Comparison of ENCODE assay signal across 7 cellular contexts in genomic region chr14:23970283-23970659, GRCh38. TPM values are rescaled to one million over a fixed set of nuclear protein-coding genes. Genes with fewer than 3 reads are reported as not detected.
DNase-seq lines count a peak whose midpoint lies in the region; ATAC-seq and TF ChIP-seq lines count a peak whose summit lies in the region.
"Not testable (repeated sequence)": the region's sequence is repeated elsewhere in the genome, so short reads cannot be mapped to it uniquely, and the experiment has no call there.

No MANE protein-coding gene starts in this region.

- peak overlapping the region; percentile 87 for H3K4me2 ChIP-seq in hepatocyte

- H3K27ac ChIP-seq in breast epithelium, hepatocyte: not testable (repeated sequence)

- not testable (repeated sequence) for H3K27me3 Mint-ChIP-seq in activated CD8-positive, alpha-beta memory T cell treated with anti-CD3 and anti-CD28 coated beads, Interleukin-2, amount 10 ng/mL, durations not matched to agents 7 days and 5 days; naive B cell; stimulated activated naive CD8-positive, alpha-beta T cell treated with anti-CD3 and anti-CD28 coated beads, Interleukin-15, amount 100 ng/mL, for 72 hours

- H3K4me1 ChIP-seq in breast epithelium; hepatocyte (ENCODE audit: insufficient read depth): not testable (repeated sequence)

- intact Hi-C loops in breast epithelium (cut with DNase I; ENCODE audit: low total_unique reads): not testable (repeated sequence)

- H3K36me3 Mint-ChIP-seq in activated CD8-positive, alpha-beta memory T cell treated with anti-CD3 and anti-CD28 coated beads, Interleukin-2, amount 10 ng/mL, durations not matched to agents 7 days and 5 days; naive B cell: not testable (repeated sequence)

- not testable (repeated sequence) for H3K9me2 ChIP-seq in hepatocyte (replicated peaks; ENCODE audit: insufficient read depth)

- not testable (repeated sequence) for H3K4me3 Mint-ChIP-seq in activated CD8-positive, alpha-beta memory T cell treated with anti-CD3 and anti-CD28 coated beads, Interleukin-2, amount 10 ng/mL, durations not matched to agents 7 days and 5 days
- H3K4me3 Mint-ChIP-seq in naive B cell: peak overlapping the region in 5 of 8 donors; percentile 21 to 56 (median 32)
- peak overlapping the region; percentile 12 to 65 for H3K4me3 Mint-ChIP-seq in stimulated activated naive CD8-positive, alpha-beta T cell treated with anti-CD3 and anti-CD28 coated beads, Interleukin-15, amount 100 ng/mL, for 72 hours

- CTCF ChIA-PET in activated CD8-positive, alpha-beta memory T cell treated with anti-CD3 and anti-CD28 coated beads, Interleukin-2, amount 10 ng/mL, durations not matched to agents 7 days and 5 days (lab: Charles Lee): not testable (repeated sequence)

- H3K4me1 Mint-ChIP-seq in activated CD8-positive, alpha-beta memory T cell treated with anti-CD3 and anti-CD28 coated beads, Interleukin-2, amount 10 ng/mL, durations not matched to agents 7 days and 5 days; stimulated activated naive CD8-positive, alpha-beta T cell treated with anti-CD3 and anti-CD28 coated beads, Interleukin-15, amount 100 ng/mL, for 72 hours: not testable (repeated sequence)
- H3K4me1 Mint-ChIP-seq in naive B cell: peaks cover 15 to 27% (median 22%) of the 10 kb centered on the region in 3 donors

- H4K20me1 ChIP-seq in hepatocyte (ENCODE audit: insufficient read depth, poor library complexity, severe bottlenecking): not testable (repeated sequence)

- H3K27ac Mint-ChIP-seq in activated CD8-positive, alpha-beta memory T cell treated with anti-CD3 and anti-CD28 coated beads, Interleukin-2, amount 10 ng/mL, durations not matched to agents 7 days and 5 days; naive B cell; stimulated activated naive CD8-positive, alpha-beta T cell treated with anti-CD3 and anti-CD28 coated beads, Interleukin-15, amount 100 ng/mL, for 72 hours: not testable (repeated sequence)

- peak; percentile 21 for DNase-seq in COLO668 (lab: John Stamatoyannopoulos, UW; ENCODE audit: unreplicated experiment)
- DNase-seq in NCI-H345 (lab: John Stamatoyannopoulos, UW): peak; percentile 4
- DNase-seq in activated CD8-positive, alpha-beta memory T cell treated with anti-CD3 and anti-CD28 coated beads, Interleukin-2, amount 10 ng/mL, durations not matched to agents 7 days and 5 days; breast epithelium (ENCODE audit: low spot score in 2 of 2); hepatocyte (ENCODE audit: low spot score); naive B cell; stimulated activated naive CD8-positive, alpha-beta T cell treated with anti-CD3 and anti-CD28 coated beads, Interleukin-15, amount 100 ng/mL, for 72 hours: not testable (repeated sequence)

- not testable (repeated sequence) for TF ChIP-seq CTCF in breast epithelium (IDR thresholded peaks at IDR 0.05); hepatocyte (IDR thresholded peaks at IDR 0.05; ENCODE audit: poor library complexity)

- not testable (repeated sequence) for TF ChIP-seq POLR2A in breast epithelium (IDR thresholded peaks at IDR 0.05)

- not testable (repeated sequence) for H3K9me3 Mint-ChIP-seq in activated CD8-positive, alpha-beta memory T cell treated with anti-CD3 and anti-CD28 coated beads, Interleukin-2, amount 10 ng/mL, durations not matched to agents 7 days and 5 days (ENCODE audit: low read depth); naive B cell; stimulated activated naive CD8-positive, alpha-beta T cell treated with anti-CD3 and anti-CD28 coated beads, Interleukin-15, amount 100 ng/mL, for 72 hours

- H2AFZ ChIP-seq in hepatocyte: not testable (repeated sequence)

- H3K36me3 ChIP-seq in breast epithelium; hepatocyte (replicated peaks; ENCODE audit: insufficient read depth, low read depth): not testable (repeated sequence)

- H3K4me3 ChIP-seq in breast epithelium: peak overlapping the region in 2 of 3 donors; percentile 50 to 68
- H3K4me3 ChIP-seq in hepatocyte: not testable (repeated sequence)

- peak; percentile 18 for ATAC-seq in activated CD8-positive, alpha-beta memory T cell treated with anti-CD3 and anti-CD28 coated beads, Interleukin-2, amount 10 ng/mL, durations not matched to agents 7 days and 5 days
- ATAC-seq in naive B cell (ENCODE audit: low read depth in 2 of 2): not testable (repeated sequence)
- peak; percentile 11 for ATAC-seq in stimulated activated naive CD8-positive, alpha-beta T cell treated with anti-CD3 and anti-CD28 coated beads, Interleukin-15, amount 100 ng/mL, for 72 hours

- WGBS in hepatocyte (ENCODE audit: low lambda C conversion rate, missing lambda C conversion rate): 100% methylated on average over 6 of the region's 15 CpGs

- H3K27me3 ChIP-seq in breast epithelium, hepatocyte: not testable (repeated sequence)

- not testable (repeated sequence) for H3K9me3 ChIP-seq in breast epithelium; hepatocyte (ENCODE audit: low read depth)

- H3K79me2 ChIP-seq in hepatocyte: not testable (repeated sequence)

RNA-seq across cellular contexts. Expression of gene DHRS4, which starts 16.7 kb away (rescaled TPM):
- 10 to 100 TPM; 15.5 to 20.7 TPM for total RNA-seq in activated CD8-positive, alpha-beta memory T cell treated with anti-CD3 and anti-CD28 coated beads, Interleukin-2, amount 10 ng/mL, durations not matched to agents 7 days and 5 days
- 10 to 100 TPM; 38.4 to 48.8 (median 40.0) TPM for total RNA-seq in breast epithelium
- total RNA-seq in hepatocyte: 26.5 and 38.3 TPM in 2 replicates
- 41.3 and 47.4 TPM in 2 replicates for polyA plus RNA-seq in hepatocyte
- 10 to 100 TPM; 13.3 to 27.0 (median 21.8) TPM for polyA plus RNA-seq in naive B cell (ENCODE audit: low read depth in 6 of 6)

RNA-seq across cellular contexts. Expression of gene DHRS4L2, which starts 18.5 kb away (rescaled TPM):
- 10 to 100 TPM; 16.0 to 19.4 TPM for total RNA-seq in activated CD8-positive, alpha-beta memory T cell treated with anti-CD3 and anti-CD28 coated beads, Interleukin-2, amount 10 ng/mL, durations not matched to agents 7 days and 5 days
- total RNA-seq in breast epithelium (10 to 100 TPM; 13.4 to 22.9 (median 16.8) TPM), hepatocyte (14.6 and 15.2 TPM in 2 replicates)
- polyA plus RNA-seq in hepatocyte (22.6 and 28.4 TPM in 2 replicates), naive B cell (ENCODE audit: low read depth in 6 of 6) (10 to 100 TPM in 5 of 6 donors, 1 to 10 TPM in 1; 8.6 to 18.3 (median 16.9) TPM)
